In genomic region chr16:84532855-84533486, GRCh38 we compare ENCODE assay signal across 10 cellular contexts. TPM values are rescaled to one million over a fixed set of nuclear protein-coding genes. Genes with fewer than 3 reads are reported as not detected.
A peak's percentile ranks its signal among the peaks of the same experiment; 100 is the strongest.
DNase-seq lines count a peak whose midpoint lies in the region; ATAC-seq and TF ChIP-seq lines count a peak whose summit lies in the region.
"Had no signal": no experiment of that assay in that cellular context is flagged by ENCODE, and none has a peak within 500 bp of the region (broad histone marks: within the 10 kb centered on the region; RNA-seq: fewer than 3 reads in every experiment).

No MANE protein-coding gene starts in this region.

- DNase-seq in cardiac muscle cell (ENCODE audit: low read depth in 1 of 2, low spot score in 1 of 2): peak in 1 of 2 donors; percentile 63
- DNase-seq in left cardiac atrium: no peak
- no peak for DNase-seq in endodermal cell
- no peak for DNase-seq in vagina (ENCODE audit: extremely low spot score in 2 of 2)
- DNase-seq in epidermal melanocyte (ENCODE audit: insufficient read length, low spot score): no peak
- no peak for DNase-seq in activated CD4-positive, alpha-beta T cell treated with anti-CD3 and anti-CD28 coated beads for 36 hours
- no peak for DNase-seq in head of caudate nucleus
- DNase-seq: activated CD4-positive, alpha-beta T cell treated with anti-CD3 and anti-CD28 coated beads for 48 hours had no signal

- H3K9me3 ChIP-seq in cardiac muscle cell (ENCODE audit: low read depth): no peaks in the 10 kb centered on the region
- peaks cover 11% of the 10 kb centered on the region for H3K9me3 ChIP-seq in endodermal cell (ENCODE audit: control insufficient read depth, low read length)
- H3K9me3 ChIP-seq in muscle layer of duodenum (ENCODE audit: control insufficient read depth in 1 of 2, low read length in 2 of 2): no peaks in the 10 kb centered on the region
- no peaks in the 10 kb centered on the region for H3K9me3 ChIP-seq in vagina

- WGBS in endodermal cell (ENCODE audit: insufficient coverage in 1 of 2, insufficient read length in 1 of 2), 2 experiments: 71 to 82% methylated on average over 10 to 11 of the region's 11 CpGs

- POLR2A ChIA-PET in activated CD4-positive, alpha-beta T cell treated with anti-CD3 and anti-CD28 coated beads for 36 hours (lab: Charles Lee): no interaction called here

- no peaks in the 10 kb centered on the region for H3K27me3 ChIP-seq in cardiac muscle cell
- no peaks in the 10 kb centered on the region for H3K27me3 ChIP-seq in endodermal cell (ENCODE audit: control insufficient read depth, insufficient read depth, low read length, poor library complexity, severe bottlenecking)
- H3K27me3 ChIP-seq in muscle layer of duodenum (ENCODE audit: low read depth, low read length): no peaks in the 10 kb centered on the region
- no peaks in the 10 kb centered on the region for H3K27me3 ChIP-seq in vagina

- TF ChIP-seq CTCF in cardiac muscle cell (IDR thresholded peaks at IDR 0.05; ENCODE audit: low read depth, low read length): no peak
- TF ChIP-seq CTCF in endodermal cell (conservative IDR thresholded peaks at IDR 0.05): no peak
- no peak for TF ChIP-seq CTCF in vagina (IDR thresholded peaks at IDR 0.05)

- no peak for ATAC-seq in left cardiac atrium
- no peak for ATAC-seq in activated CD4-positive, alpha-beta T cell treated with anti-CD3 and anti-CD28 coated beads for 36 hours

- peaks cover 27% of the 10 kb centered on the region for H3K4me1 Mint-ChIP-seq in endodermal cell
- H3K4me1 Mint-ChIP-seq in activated CD4-positive, alpha-beta T cell treated with anti-CD3 and anti-CD28 coated beads for 36 hours: peaks cover 4% of the 10 kb centered on the region

- H3K36me3 Mint-ChIP-seq in endodermal cell (ENCODE audit: low read depth): no peaks in the 10 kb centered on the region
- no peaks in the 10 kb centered on the region for H3K36me3 Mint-ChIP-seq in activated CD4-positive, alpha-beta T cell treated with anti-CD3 and anti-CD28 coated beads for 36 hours (ENCODE audit: low read depth)

- CTCF ChIA-PET in activated CD4-positive, alpha-beta T cell treated with anti-CD3 and anti-CD28 coated beads for 36 hours (lab: Charles Lee): interaction anchor here (0.9 to 1.5 kb wide), 4 partner anchors 19 to 205 kb away, joined by 3 to 5 read pairs (median 4); no protein-coding TSS in a partner anchor

- H3K4me3 ChIP-seq in cardiac muscle cell: no peak overlapping the region
- no peak overlapping the region for H3K4me3 ChIP-seq in endodermal cell (ENCODE audit: low read length)
- no peak overlapping the region for H3K4me3 ChIP-seq in muscle layer of duodenum (ENCODE audit: low read depth in 1 of 2, low read length in 2 of 2)
- no peak overlapping the region for H3K4me3 ChIP-seq in vagina

- H3K27me3 Mint-ChIP-seq in endodermal cell (ENCODE audit: insufficient read depth): peaks cover 3% of the 10 kb centered on the region
- no peaks in the 10 kb centered on the region for H3K27me3 Mint-ChIP-seq in activated CD4-positive, alpha-beta T cell treated with anti-CD3 and anti-CD28 coated beads for 36 hours
- H3K27me3 Mint-ChIP-seq: stimulated activated naive CD8-positive, alpha-beta T cell treated with anti-CD3 and anti-CD28 coated beads, Interleukin-15, Interleukin-2, amounts not matched to agents 100 ng/mL and 50 ng/mL, for 24 hours had no signal

- intact Hi-C loops in left cardiac atrium (cut with DNase I) (no loop called here), vagina (cut with DNase I) (no loop called here), head of caudate nucleus (cut with DNase I) (no loop called here)
- intact Hi-C loops in activated CD4-positive, alpha-beta T cell treated with anti-CD3 and anti-CD28 coated beads for 36 hours (cut with DNase I, micrococcal nuclease): no loop called here

- TF ChIP-seq POLR2A in vagina (IDR thresholded peaks at IDR 0.05): no peak

- H3K9me3 Mint-ChIP-seq in endodermal cell: peaks cover 18% of the 10 kb centered on the region
- H3K9me3 Mint-ChIP-seq in activated CD4-positive, alpha-beta T cell treated with anti-CD3 and anti-CD28 coated beads for 36 hours (ENCODE audit: low read depth): peaks cover 9% of the 10 kb centered on the region

- H3K4me1 ChIP-seq in cardiac muscle cell (ENCODE audit: low read depth) (no peaks in the 10 kb centered on the region), endodermal cell (ENCODE audit: control insufficient read depth, insufficient read depth, low read length) (peaks cover 12% of the 10 kb centered on the region), muscle layer of duodenum (ENCODE audit: control insufficient read depth in 1 of 2, insufficient read depth in 2 of 2, low read length in 2 of 2) (peaks cover 8 to 16% of the 10 kb centered on the region in 2 donors), vagina (peaks cover 37% of the 10 kb centered on the region)

- H3K27ac ChIP-seq in cardiac muscle cell: peak overlapping the region; percentile 87
- H3K27ac ChIP-seq in endodermal cell (ENCODE audit: low read depth, low read length): peak overlapping the region; percentile 83
- H3K27ac ChIP-seq in muscle layer of duodenum (ENCODE audit: low read length): peak overlapping the region; percentile 68
- H3K27ac ChIP-seq in vagina: peak overlapping the region; percentile 55

- H3K27ac Mint-ChIP-seq in endodermal cell: no peak overlapping the region
- no peak overlapping the region for H3K27ac Mint-ChIP-seq in activated CD4-positive, alpha-beta T cell treated with anti-CD3 and anti-CD28 coated beads for 36 hours
- H3K27ac Mint-ChIP-seq: stimulated activated naive CD8-positive, alpha-beta T cell treated with anti-CD3 and anti-CD28 coated beads, Interleukin-15, Interleukin-2, amounts not matched to agents 100 ng/mL and 50 ng/mL, for 24 hours had no signal

- H3K36me3 ChIP-seq in cardiac muscle cell: no peaks in the 10 kb centered on the region
- no peaks in the 10 kb centered on the region for H3K36me3 ChIP-seq in endodermal cell (ENCODE audit: control insufficient read depth, insufficient read depth, low read length)
- H3K36me3 ChIP-seq in muscle layer of duodenum (ENCODE audit: control insufficient read depth in 1 of 2, insufficient read depth in 2 of 2, low read length in 2 of 2): no peaks in the 10 kb centered on the region
- no peaks in the 10 kb centered on the region for H3K36me3 ChIP-seq in vagina

- H3K4me3 Mint-ChIP-seq in endodermal cell: no peak overlapping the region
- H3K4me3 Mint-ChIP-seq in activated CD4-positive, alpha-beta T cell treated with anti-CD3 and anti-CD28 coated beads for 36 hours: no peak overlapping the region
- H3K4me3 Mint-ChIP-seq: stimulated activated naive CD8-positive, alpha-beta T cell treated with anti-CD3 and anti-CD28 coated beads, Interleukin-15, Interleukin-2, amounts not matched to agents 100 ng/mL and 50 ng/mL, for 24 hours had no signal

- no peak overlapping the region for H3K9ac ChIP-seq in endodermal cell (ENCODE audit: extremely low read depth, low read length, poor library complexity, severe bottlenecking)

RNA-seq across cellular contexts. Expression of gene MEAK7, which starts 28.5 kb away (rescaled TPM):
- total RNA-seq in cardiac muscle cell: 16.3 and 28.7 TPM in 2 replicates
- polyA plus RNA-seq in cardiac muscle cell: 26.6 and 33.4 TPM in 2 replicates
- 1 to 10 TPM; 5.2 to 6.7 TPM for total RNA-seq in left cardiac atrium
- total RNA-seq in endodermal cell: 10 to 100 TPM; 30.3 to 34.9 TPM
- polyA plus RNA-seq in endodermal cell (2013, experiment 1 of 2): 16.1 TPM
- polyA plus RNA-seq in endodermal cell (2013, experiment 2 of 2): 12.1 TPM
- total RNA-seq in vagina: 28.5 TPM
- total RNA-seq in activated CD4-positive, alpha-beta T cell treated with anti-CD3 and anti-CD28 coated beads for 36 hours: 10 to 100 TPM in 1 of 2 experiments, 1 to 10 TPM in 1; 8.9 to 10.6 TPM
